Comparison of ENCODE assay signal across 20 cellular contexts in genomic region chr2:151095463-151095862, GRCh38.
"Had no signal": no experiment of that assay in that cellular context is flagged by ENCODE, and none has a peak within 500 bp of the region (broad histone marks: within the 10 kb centered on the region; RNA-seq: fewer than 3 reads in every experiment).

No MANE protein-coding gene starts in this region.

- H3K36me3 ChIP-seq: SJSA1 had no signal

- H3K4me1 ChIP-seq: SJSA1 had no signal

- H3K27ac ChIP-seq: HL-60, SJSA1, SK-N-MC had no signal

- H3K27me3 ChIP-seq: SJSA1 had no signal

- DNase-seq: IMR-90, KG1, NCI-H1048, NCI-H1105, NCI-H1417, NCI-H1436 treated with DMSO at 0.1 percent for 48 hours, NCI-H1694, NCI-H187 treated with DMSO at 0.1 percent for 48 hours, NCI-H2029 treated with DMSO at 0.1 percent for 48 hours, NCI-H2171 treated with DMSO at 0.1 percent for 48 hours, NCI-H2227 treated with DMSO at 0.1 percent for 48 hours, NCI-H524, NCI-H526 treated with DMSO at 0.1 percent for 48 hours, NCI-H748 treated with DMSO at 0.1 percent for 48 hours, Right ventricle myocardium superior, RPMI8226, SIG-M5 had no signal

- H3K4me3 ChIP-seq: SJSA1, SK-N-MC had no signal

- H3K9me3 ChIP-seq: SJSA1 had no signal
